In the genomic region with DNA sequence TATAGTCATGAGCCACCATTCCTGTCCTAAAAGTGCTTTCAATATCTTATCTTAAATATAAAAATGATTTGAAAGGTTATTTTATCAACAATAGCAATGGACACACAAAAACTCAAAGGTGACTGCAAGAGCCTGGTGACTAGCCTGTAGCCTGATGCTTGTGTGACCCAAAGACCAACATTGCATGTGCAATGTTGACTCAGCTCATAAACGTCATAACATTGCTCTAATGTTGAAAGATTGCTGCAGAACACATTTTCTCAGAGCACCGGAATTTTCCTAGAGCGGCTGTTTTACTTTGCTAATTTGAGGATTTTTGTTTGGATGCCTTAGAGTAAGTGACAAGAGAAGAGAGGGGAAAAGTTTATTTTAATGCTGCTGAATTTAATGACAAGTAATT, we compare ENCODE assay signal across 23 cellular contexts.
DNase-seq lines count a peak whose midpoint lies in the region; ATAC-seq and TF ChIP-seq lines count a peak whose summit lies in the region.
"Had no signal": no experiment of that assay in that cellular context is flagged by ENCODE, and none has a peak within 500 bp of the region (broad histone marks: within the 10 kb centered on the region; RNA-seq: fewer than 3 reads in every experiment).

No MANE protein-coding gene starts in this region.

- H2AK5ac ChIP-seq in H9 (ENCODE audit: insufficient read length, low read length), result no peak overlapping the region

- no peaks in the 10 kb centered on the region for H3K27me3 ChIP-seq in left lung
- H3K27me3 ChIP-seq in H9 (ENCODE audit: insufficient read depth, low read length), result no peaks in the 10 kb centered on the region

- no peaks in the 10 kb centered on the region for H3K23me2 ChIP-seq in H9 (ENCODE audit: insufficient read length, low read depth, low read length, poor library complexity, severe bottlenecking)

- ATAC-seq in left lung (peak; percentile 27), HG02763 (IDR thresholded peaks at IDR 0.05; ENCODE audit: unreplicated experiment) (no peak)
- no peak for ATAC-seq in activated naive CD4-positive, alpha-beta T cell treated with anti-CD3 and anti-CD28 coated beads, Interleukin-2, amount 50 U/mL, for 72 hours
- ATAC-seq: T-cell had no signal

- no peaks in the 10 kb centered on the region for H3K9me3 ChIP-seq in left lung
- no peaks in the 10 kb centered on the region for H3K9me3 ChIP-seq in H9 (ENCODE audit: control insufficient read depth, low read depth, low read length)
- H3K9me3 ChIP-seq: HAP-1 had no signal

- H4K8ac ChIP-seq in H9 (replicated peaks; ENCODE audit: insufficient read length, low read depth, low read length), result no peak overlapping the region

- no peaks in the 10 kb centered on the region for H3K27me3 Mint-ChIP-seq in activated CD4-positive, alpha-beta memory T cell treated with anti-CD3 and anti-CD28 coated beads, Interleukin-2, amount 10 ng/mL, durations not matched to agents 7 days and 5 days
- H3K27me3 Mint-ChIP-seq in H9 (ENCODE audit: low read depth), result no peaks in the 10 kb centered on the region
- H3K27me3 Mint-ChIP-seq: brain had no signal

- H3K4me2 ChIP-seq in H9 (ENCODE audit: insufficient read depth, insufficient read length, low read length), result no peak overlapping the region

- H3K27ac Mint-ChIP-seq in activated naive CD4-positive, alpha-beta T cell treated with anti-CD3 and anti-CD28 coated beads, Interleukin-2, amount 50 U/mL, for 72 hours, result no peak overlapping the region
- H3K27ac Mint-ChIP-seq in activated CD4-positive, alpha-beta memory T cell treated with anti-CD3 and anti-CD28 coated beads, Interleukin-2, amount 10 ng/mL, durations not matched to agents 7 days and 5 days, result no peak overlapping the region
- no peak overlapping the region for H3K27ac Mint-ChIP-seq in H9
- H3K27ac Mint-ChIP-seq: activated naive CD4-positive, alpha-beta T cell treated with anti-CD3 and anti-CD28 coated beads for 36 hours; B cell; T-cell had no signal

- no peak overlapping the region for H3K4me3 Mint-ChIP-seq in activated CD4-positive, alpha-beta memory T cell treated with anti-CD3 and anti-CD28 coated beads, Interleukin-2, amount 10 ng/mL, durations not matched to agents 7 days and 5 days
- H3K4me3 Mint-ChIP-seq in H9, result no peak overlapping the region
- H3K4me3 Mint-ChIP-seq: activated naive CD4-positive, alpha-beta T cell treated with anti-CD3 and anti-CD28 coated beads for 36 hours; B cell; brain; T-cell had no signal

- no peak overlapping the region for H4K91ac ChIP-seq in H9 (ENCODE audit: insufficient read length, low read depth, low read length)

- H3K4me1 ChIP-seq in left lung (no peaks in the 10 kb centered on the region), H9 (ENCODE audit: insufficient read depth, low read length) (peaks cover 3% of the 10 kb centered on the region)

- no peak overlapping the region for H2BK5ac ChIP-seq in H9 (ENCODE audit: insufficient read length, low read length)

- no peak overlapping the region for H2BK12ac ChIP-seq in H9 (ENCODE audit: insufficient read length, low read depth, low read length)

- H3K4me3 ChIP-seq in left lung, result no peak overlapping the region
- H3K4me3 ChIP-seq: HAP-1 had no signal

- DNase-seq in AG08396 (ENCODE audit: low spot score), result peak; percentile 44
- DNase-seq in GM04504 (ENCODE audit: low read depth), result peak; percentile 89
- DNase-seq in amniotic epithelial cell (ENCODE audit: low read depth), result peak; percentile 10
- no peak for DNase-seq in left lung
- DNase-seq in activated naive CD4-positive, alpha-beta T cell treated with anti-CD3 and anti-CD28 coated beads, Interleukin-2, amount 50 U/mL, for 72 hours (ENCODE audit: low spot score in 2 of 2), result no peak
- no peak for DNase-seq in activated CD4-positive, alpha-beta memory T cell treated with anti-CD3 and anti-CD28 coated beads, Interleukin-2, amount 10 ng/mL, durations not matched to agents 7 days and 5 days
- DNase-seq in H9, result no peak
- DNase-seq: activated CD4-positive, alpha-beta T cell treated with anti-CD3 and anti-CD28 coated beads, Interleukin-2, amount 50 U/mL, for 4 hours; activated naive CD4-positive, alpha-beta T cell treated with anti-CD3 and anti-CD28 coated beads for 36 hours; Calu3; dermis blood vessel endothelial cell; erythroblast; hippocampal formation; Karpas-422; kidney glomerular epithelial cell; NCI-H1436; NK-92 treated with Interleukin-12 subunit alpha and Interleukin-12 subunit beta, amount 100 ng/mL, for 24 hours; stimulated activated CD4-positive, alpha-beta T cell treated with anti-CD3 and anti-CD28 coated beads, Interleukin-2, amount 100 ng/mL, for 24 hours; T-cell had no signal

- CTCF ChIA-PET in activated CD4-positive, alpha-beta memory T cell treated with anti-CD3 and anti-CD28 coated beads, Interleukin-2, amount 10 ng/mL, durations not matched to agents 7 days and 5 days (lab: Charles Lee), result no interaction called here

- no peaks in the 10 kb centered on the region for H3K79me2 ChIP-seq in H9 (ENCODE audit: insufficient read depth, low read length)

- no peak overlapping the region for H4K5ac ChIP-seq in H9 (ENCODE audit: insufficient read length, low read depth, low read length)

- H3K36me3 Mint-ChIP-seq in activated naive CD4-positive, alpha-beta T cell treated with anti-CD3 and anti-CD28 coated beads, Interleukin-2, amount 50 U/mL, for 72 hours, result no peaks in the 10 kb centered on the region
- no peaks in the 10 kb centered on the region for H3K36me3 Mint-ChIP-seq in activated CD4-positive, alpha-beta memory T cell treated with anti-CD3 and anti-CD28 coated beads, Interleukin-2, amount 10 ng/mL, durations not matched to agents 7 days and 5 days (ENCODE audit: low read depth)
- no peaks in the 10 kb centered on the region; a peak in 1 of 7 replicates for H3K36me3 Mint-ChIP-seq in H9 (ENCODE audit: insufficient read depth in 1 of 3, low read depth in 3 of 3)
- H3K36me3 Mint-ChIP-seq: brain, T-cell had no signal

- H3K4ac ChIP-seq in H9 (ENCODE audit: low read depth, low read length), result no peak overlapping the region

- H2BK15ac ChIP-seq in H9 (ENCODE audit: low read depth, low read length), result no peak overlapping the region

- intact Hi-C loops in left lung (cut with DNase I), result no loop called here

- H3K36me3 ChIP-seq in left lung, result no peaks in the 10 kb centered on the region
- H3K36me3 ChIP-seq: HAP-1 had no signal

- no peaks in the 10 kb centered on the region for H3K9me3 Mint-ChIP-seq in activated naive CD4-positive, alpha-beta T cell treated with anti-CD3 and anti-CD28 coated beads, Interleukin-2, amount 50 U/mL, for 72 hours
- no peaks in the 10 kb centered on the region for H3K9me3 Mint-ChIP-seq in activated CD4-positive, alpha-beta memory T cell treated with anti-CD3 and anti-CD28 coated beads, Interleukin-2, amount 10 ng/mL, durations not matched to agents 7 days and 5 days
- H3K9me3 Mint-ChIP-seq in H9, result no peaks in the 10 kb centered on the region; a peak in 3 of 5 replicates
- H3K9me3 Mint-ChIP-seq: activated naive CD4-positive, alpha-beta T cell treated with anti-CD3 and anti-CD28 coated beads for 36 hours; T-cell had no signal

- H3K4me1 Mint-ChIP-seq in activated CD4-positive, alpha-beta memory T cell treated with anti-CD3 and anti-CD28 coated beads, Interleukin-2, amount 10 ng/mL, durations not matched to agents 7 days and 5 days, result peaks cover 2% of the 10 kb centered on the region
- peaks cover 10% of the 10 kb centered on the region in 2 experiments for H3K4me1 Mint-ChIP-seq in H9
- H3K4me1 Mint-ChIP-seq: B cell had no signal

- no peak overlapping the region for H3K9ac ChIP-seq in H9 (ENCODE audit: extremely low read depth, insufficient read length, low read length)

- H4K20me1 ChIP-seq in H9 (ENCODE audit: control insufficient read depth, insufficient read depth, insufficient read length), result no peaks in the 10 kb centered on the region

- no peak overlapping the region for H2BK20ac ChIP-seq in H9 (ENCODE audit: low read depth, low read length, poor library complexity, severe bottlenecking)

- WGBS in H9 (ENCODE audit: extremely low coverage, insufficient read length, low lambda C conversion rate), result no CpG with 5 or more reads among the region's 3 CpGs

- H3K18ac ChIP-seq in H9 (ENCODE audit: insufficient read length, low read depth, low read length), result no peak overlapping the region

- H3K27ac ChIP-seq in left lung, result no peak overlapping the region
- no peak overlapping the region for H3K27ac ChIP-seq in H9 (ENCODE audit: insufficient read length, low read depth, low read length)

- no peak overlapping the region for H3T11ph ChIP-seq in H9 (ENCODE audit: low read length)

- POLR2A ChIA-PET in activated CD4-positive, alpha-beta memory T cell treated with anti-CD3 and anti-CD28 coated beads, Interleukin-2, amount 10 ng/mL, durations not matched to agents 7 days and 5 days (lab: Charles Lee), result no interaction called here

- no peak overlapping the region for H2AFZ ChIP-seq in H9 (ENCODE audit: low read length)

- no peak overlapping the region for H2BK120ac ChIP-seq in H9 (ENCODE audit: low read depth, low read length, poor library complexity, severe bottlenecking)

- H3K79me1 ChIP-seq in H9 (ENCODE audit: insufficient read depth, low read depth, low read length, poor library complexity, severe bottlenecking), result no peaks in the 10 kb centered on the region

- TF ChIP-seq CTCF in left lung (IDR thresholded peaks at IDR 0.05) (no peak), H9 (conservative IDR thresholded peaks at IDR 0.05) (no peak)

- no peak overlapping the region for H3K23ac ChIP-seq in H9 (ENCODE audit: insufficient read length, low read depth, low read length)

- H3K56ac ChIP-seq in H9 (ENCODE audit: insufficient read length, low read depth, low read length), result no peak overlapping the region

- no peak overlapping the region for H3K14ac ChIP-seq in H9 (ENCODE audit: insufficient read depth, low read length)

Comparison
In these comparisons a context has a peak if more than half of its experiments do, and no peak if none do; other contexts are left out.
1. DNase-seq: peak in AG08396 (single experiment), GM04504 (single experiment) and amniotic epithelial cell (single experiment); none in left lung (0 of 2), activated naive CD4-positive, alpha-beta T cell treated with anti-CD3 and anti-CD28 coated beads, Interleukin-2, amount 50 U/mL, for 72 hours (0 of 2), activated CD4-positive, alpha-beta memory T cell treated with anti-CD3 and anti-CD28 coated beads, Interleukin-2, amount 10 ng/mL, durations not matched to agents 7 days and 5 days (single experiment) and H9 (single experiment).